Comparison of ENCODE assay signal across 8 cellular contexts in the genomic region with DNA sequence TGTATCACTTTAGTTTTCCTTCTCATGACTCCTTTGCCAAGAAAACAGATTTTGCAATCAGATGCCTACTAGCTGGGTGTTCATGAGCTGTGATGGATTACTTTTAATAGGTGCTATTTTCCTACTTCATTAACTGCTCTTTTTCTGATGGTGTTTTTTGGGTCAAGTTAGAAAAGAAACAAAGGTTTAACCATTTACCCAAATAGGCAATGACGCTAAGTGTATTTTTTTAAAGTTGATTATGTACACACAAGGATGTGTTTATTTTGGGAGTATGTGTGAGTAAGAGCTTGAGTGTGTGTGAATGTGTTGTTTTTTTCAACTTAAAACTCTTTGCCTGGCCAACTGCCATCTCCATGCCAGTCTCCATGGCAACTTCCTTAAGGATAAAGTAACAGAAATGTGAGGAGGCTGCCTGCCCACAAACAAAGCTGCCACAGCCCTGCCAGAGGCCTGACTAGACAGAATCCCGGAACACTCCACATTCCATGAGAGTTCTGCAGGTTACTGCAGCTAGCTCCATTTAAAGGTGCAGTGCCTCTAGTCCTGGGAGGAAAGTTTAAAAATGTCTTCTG.
DNase-seq lines count a peak whose midpoint lies in the region; ATAC-seq and TF ChIP-seq lines count a peak whose summit lies in the region.

No MANE protein-coding gene starts in this region.

- no peaks in the 10 kb centered on the region for H4K20me1 ChIP-seq in H9 (ENCODE audit: control insufficient read depth, insufficient read depth, insufficient read length)
- H4K20me1 ChIP-seq in PC-9 (ENCODE audit: insufficient read depth): no peaks in the 10 kb centered on the region

- H3K4me3 ChIP-seq in PC-9: no peak overlapping the region

- intact Hi-C loops in PC-9 (cut with micrococcal nuclease; ENCODE audit: unreplicated experiment): loop anchor here (1.0 to 10.0 kb wide), 3 partner anchors 122 to 700 kb away; no protein-coding TSS in a partner anchor

- H3K27me3 ChIP-seq in H9 (ENCODE audit: insufficient read depth, low read length): no peaks in the 10 kb centered on the region
- no peaks in the 10 kb centered on the region for H3K27me3 ChIP-seq in PC-9 (ENCODE audit: insufficient read depth, low read depth)

- no peak overlapping the region for H2BK120ac ChIP-seq in H9 (ENCODE audit: low read depth, low read length, poor library complexity, severe bottlenecking)

- no peak overlapping the region for H2BK5ac ChIP-seq in H9 (ENCODE audit: insufficient read length, low read length)

- WGBS in H9 (ENCODE audit: extremely low coverage, insufficient read length, low lambda C conversion rate): no CpG with 5 or more reads among the region's 2 CpGs

- H3K27ac Mint-ChIP-seq in H9: peak overlapping the region; percentile 58 to 70 (median 63); a peak in 6 of 7 replicates

- H2AFZ ChIP-seq in H9 (ENCODE audit: low read length) (no peak overlapping the region), PC-9 (no peak overlapping the region)

- H3K18ac ChIP-seq in H9 (ENCODE audit: insufficient read length, low read depth, low read length): no peak overlapping the region

- H3K27me3 Mint-ChIP-seq in H9 (ENCODE audit: low read depth): no peaks in the 10 kb centered on the region

- POLR2A ChIA-PET in PC-9 (lab: Charles Lee; ENCODE audit: unreplicated experiment): interaction anchor here (0.7 kb wide), 2 partner anchors 341 to 1284 kb away, joined by 4 to 6 read pairs; no protein-coding TSS in a partner anchor

- H3K9me2 ChIP-seq in PC-9 (ENCODE audit: insufficient read depth): no peaks in the 10 kb centered on the region

- no peak overlapping the region for H2BK12ac ChIP-seq in H9 (ENCODE audit: insufficient read length, low read depth, low read length)

- H3K23ac ChIP-seq in H9 (ENCODE audit: insufficient read length, low read depth, low read length): no peak overlapping the region

- no peaks in the 10 kb centered on the region for H3F3A ChIP-seq in PC-9 (ENCODE audit: insufficient read depth, low read depth)

- H4K8ac ChIP-seq in H9 (replicated peaks; ENCODE audit: insufficient read length, low read depth, low read length): no peak overlapping the region

- no peaks in the 10 kb centered on the region; a peak in 1 of 7 replicates for H3K36me3 Mint-ChIP-seq in H9 (ENCODE audit: insufficient read depth in 1 of 3, low read depth in 3 of 3)

- H3K79me2 ChIP-seq in H9 (ENCODE audit: insufficient read depth, low read length) (no peaks in the 10 kb centered on the region), PC-9 (ENCODE audit: low read depth) (no peaks in the 10 kb centered on the region)

- H3K4me3 Mint-ChIP-seq in H9: no peak overlapping the region

- no peak overlapping the region for H4K91ac ChIP-seq in H9 (ENCODE audit: insufficient read length, low read depth, low read length)

- H3K9me3 Mint-ChIP-seq in H9: no peaks in the 10 kb centered on the region; a peak in 1 of 5 replicates

- CTCF ChIA-PET in PC-9 (lab: Charles Lee): no interaction called here

- DNase-seq in H9 (peak; percentile 58), PC-9 (peak; percentile 52 to 87), fibroblast of gingiva (ENCODE audit: low read depth) (peak; percentile 100), non-pigmented ciliary epithelial cell (ENCODE audit: low read depth) (peak; percentile 97), GM20000 (ENCODE audit: low spot score) (no peak), NCI-H1436 (lab: John Stamatoyannopoulos, UW) (no peak)

- no peak for ATAC-seq in HG03378 (IDR thresholded peaks at IDR 0.05; ENCODE audit: unreplicated experiment)
- ATAC-seq in HG02588 (IDR thresholded peaks at IDR 0.05; ENCODE audit: unreplicated experiment): no peak

- H2AK5ac ChIP-seq in H9 (ENCODE audit: insufficient read length, low read length): no peak overlapping the region

- H3K27ac ChIP-seq in H9 (ENCODE audit: insufficient read length, low read depth, low read length): no peak overlapping the region
- no peak overlapping the region for H3K27ac ChIP-seq in PC-9

- H3K4me2 ChIP-seq in H9 (ENCODE audit: insufficient read depth, insufficient read length, low read length): no peak overlapping the region
- H3K4me2 ChIP-seq in PC-9: no peak overlapping the region

- no peak overlapping the region for H2BK15ac ChIP-seq in H9 (ENCODE audit: low read depth, low read length)

- no peak overlapping the region for H3K56ac ChIP-seq in H9 (ENCODE audit: insufficient read length, low read depth, low read length)

- H3K4me1 ChIP-seq in H9 (ENCODE audit: insufficient read depth, low read length): no peaks in the 10 kb centered on the region
- H3K4me1 ChIP-seq in PC-9 (replicated peaks; ENCODE audit: insufficient read depth): no peaks in the 10 kb centered on the region

- H3K79me1 ChIP-seq in H9 (ENCODE audit: insufficient read depth, low read depth, low read length, poor library complexity, severe bottlenecking): no peaks in the 10 kb centered on the region

- TF ChIP-seq CTCF in H9 (conservative IDR thresholded peaks at IDR 0.05): no peak
- no peak for TF ChIP-seq CTCF in PC-9 (conservative IDR thresholded peaks at IDR 0.05)
- TF ChIP-seq CTCF in GM20000 (IDR thresholded peaks at IDR 0.05; ENCODE audit: extremely low read depth, missing control alignments): no peak

- H3K4me1 Mint-ChIP-seq in H9: peaks cover 6 to 11% of the 10 kb centered on the region in 2 experiments; a peak in 3 of 4 replicates

- H3K9me3 ChIP-seq in H9 (ENCODE audit: control insufficient read depth, low read depth, low read length) (no peaks in the 10 kb centered on the region), PC-9 (ENCODE audit: insufficient read depth, low read depth) (no peaks in the 10 kb centered on the region)

- H4K5ac ChIP-seq in H9 (ENCODE audit: insufficient read length, low read depth, low read length): no peak overlapping the region

- H3K36me3 ChIP-seq in PC-9 (ENCODE audit: low read depth): no peaks in the 10 kb centered on the region

- BruUV-seq in PC-9 (replicated peaks; lab: Mats Ljungman, UMichigan): no TSS peak

- H3K9ac ChIP-seq in H9 (ENCODE audit: extremely low read depth, insufficient read length, low read length): no peak overlapping the region

- no peak overlapping the region for H3K4ac ChIP-seq in H9 (ENCODE audit: low read depth, low read length)

- no peak overlapping the region for H3T11ph ChIP-seq in H9 (ENCODE audit: low read length)

- H3K14ac ChIP-seq in H9 (ENCODE audit: insufficient read depth, low read length): no peak overlapping the region

- H2BK20ac ChIP-seq in H9 (ENCODE audit: low read depth, low read length, poor library complexity, severe bottlenecking): no peak overlapping the region

- H3K23me2 ChIP-seq in H9 (ENCODE audit: insufficient read length, low read depth, low read length, poor library complexity, severe bottlenecking): no peaks in the 10 kb centered on the region

Comparison
In these comparisons a context has a peak if more than half of its experiments do, and no peak if none do; other contexts are left out.
1. DNase-seq: peak in H9 (single experiment), PC-9 (2 of 2), fibroblast of gingiva (single experiment) and non-pigmented ciliary epithelial cell (single experiment); none in GM20000 (single experiment) and NCI-H1436 (single experiment).